Comparison of ENCODE assay signal across 16 cellular contexts in genomic region chr22:46456818-46457163, GRCh38.
"Had no signal": no experiment of that assay in that cellular context is flagged by ENCODE, and none has a peak within 500 bp of the region (broad histone marks: within the 10 kb centered on the region; RNA-seq: fewer than 3 reads in every experiment).

No MANE protein-coding gene starts in this region.

- DNase-seq: effector memory CD8-positive, alpha-beta T cell; left ventricle myocardium superior; naive B cell; occipital lobe; right cardiac atrium; spleen; stimulated activated CD4-positive, alpha-beta T cell treated with anti-CD3 and anti-CD28 coated beads, Interleukin-15, amount 100 ng/mL, for 24 hours; stimulated activated CD4-positive, alpha-beta T cell treated with anti-CD3 and anti-CD28 coated beads, Interleukin-1b, Interleukin-23, amount 100 ng/mL, for 48 hours; stimulated activated CD4-positive, alpha-beta T cell treated with anti-CD3 and anti-CD28 coated beads, Interleukin-4, amount 100 ng/mL, for 24 hours; tibial artery had no signal

- ATAC-seq: effector memory CD8-positive, alpha-beta T cell; gastroesophageal sphincter; left ventricle myocardium superior; pancreas; stimulated activated memory B cell treated with anti-CD40 and anti-IgM and Interleukin-4, amounts not matched to agents 10 μg/mL and 1 μg/mL and 100 μg/mL, for 72 hours had no signal

- FAIRE-seq: pancreas had no signal

- H3K27ac ChIP-seq: epithelial cell of prostate, esophagus muscularis mucosa, gastroesophageal sphincter, pancreas, spleen, tibial artery had no signal

- H3K9me3 ChIP-seq: esophagus muscularis mucosa, gastroesophageal sphincter, pancreas, spleen, tibial artery had no signal

- H3K36me3 ChIP-seq: gastroesophageal sphincter, pancreas, spleen, tibial artery had no signal

- H3K4me3 ChIP-seq: esophagus muscularis mucosa, gastroesophageal sphincter, lung, pancreas, spleen, tibial artery had no signal

- H3K27me3 ChIP-seq: pancreas had no signal

- H3K4me1 ChIP-seq: gastroesophageal sphincter, pancreas, spleen, tibial artery had no signal
